In the genomic region with DNA sequence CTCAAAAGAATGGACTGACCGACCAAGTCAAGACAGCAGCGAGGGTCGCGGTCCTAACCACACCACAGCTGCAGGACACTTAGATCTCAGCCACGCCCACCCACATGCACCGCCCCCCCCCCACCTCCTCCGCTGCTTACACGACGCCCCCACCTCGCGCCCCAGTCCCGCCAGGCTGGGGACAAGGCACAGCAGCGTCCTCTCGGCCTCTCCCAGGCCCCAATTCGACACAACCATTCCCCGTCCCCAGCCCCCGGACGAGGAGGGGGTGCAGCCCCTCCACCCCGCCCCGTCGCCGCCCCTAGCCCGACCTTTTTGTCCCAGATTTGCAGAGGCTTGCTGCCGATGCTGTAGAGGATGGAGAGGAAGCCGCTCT, we compare ENCODE assay signal across 8 cellular contexts. TPM values are rescaled to one million over a fixed set of nuclear protein-coding genes. Genes with fewer than 3 reads are reported as not detected.
A peak's percentile ranks its signal among the peaks of the same experiment; 100 is the strongest.
DNase-seq lines count a peak whose midpoint lies in the region; ATAC-seq and TF ChIP-seq lines count a peak whose summit lies in the region.

No MANE protein-coding gene starts in this region.

- H3K27ac ChIP-seq in SK-N-SH (ENCODE audit: low read depth in 2 of 2, low read length in 1 of 2) = peak overlapping the region; percentile 88 to 94
- H3K27ac ChIP-seq in naive thymus-derived CD4-positive, alpha-beta T cell (ENCODE audit: low read depth, low read length) = peak overlapping the region; percentile 90

- intact Hi-C loops in naive thymus-derived CD4-positive, alpha-beta T cell (cut with micrococcal nuclease) = loop anchor here (1.0 to 10.0 kb wide), 22 partner anchors 70 to 1520 kb away; a partner anchor contains a TSS

- H3K4me1 ChIP-seq in SK-N-SH (ENCODE audit: control insufficient read depth in 1 of 2, insufficient read depth in 2 of 2, low read depth in 1 of 2, low read length in 1 of 2) (peaks cover 11 to 34% of the 10 kb centered on the region in 2 experiments; a peak in 3 of 4 replicates), endocrine pancreas (ENCODE audit: control insufficient read depth, insufficient read depth, low read length) (peaks cover 14% of the 10 kb centered on the region)
- peaks cover 21 to 29% of the 10 kb centered on the region in 2 donors for H3K4me1 ChIP-seq in naive thymus-derived CD4-positive, alpha-beta T cell (ENCODE audit: control insufficient read depth in 2 of 2, insufficient read depth in 2 of 2, low read length in 2 of 2)

- TF ChIP-seq CTCF in GM13977 (IDR thresholded peaks at IDR 0.05; ENCODE audit: extremely low read depth, insufficient read depth, missing control alignments) (no peak), SK-N-SH (IDR thresholded peaks at IDR 0.05) (no peak)

- H3K36me3 Mint-ChIP-seq in naive thymus-derived CD4-positive, alpha-beta T cell = peaks cover 0 to 6% (median 0%) of the 10 kb centered on the region in 5 donors

- H3F3A ChIP-seq in SK-N-SH (replicated peaks; ENCODE audit: insufficient read depth) = peaks cover 7% of the 10 kb centered on the region

- POLR2A ChIA-PET in SK-N-SH (lab: Yijun Ruan, JAX) = interaction anchor here (0.7 to 1.5 kb wide), 13 partner anchors 9 to 1068 kb away, joined by 3 to 18 read pairs (median 4); a partner anchor contains a TSS
- POLR2A ChIA-PET in naive thymus-derived CD4-positive, alpha-beta T cell (lab: Charles Lee) = interaction anchor here (0.8 to 2.0 kb wide), 3 partner anchors 49 to 393 kb away, joined by 4 to 6 read pairs (median 5); a partner anchor contains a TSS

- H3K9me3 ChIP-seq in SK-N-SH = no peaks in the 10 kb centered on the region
- no peaks in the 10 kb centered on the region for H3K9me3 ChIP-seq in endocrine pancreas (ENCODE audit: control insufficient read depth, low read length)
- no peaks in the 10 kb centered on the region for H3K9me3 ChIP-seq in naive thymus-derived CD4-positive, alpha-beta T cell (ENCODE audit: control insufficient read depth in 2 of 3, low read length in 3 of 3)

- no peaks in the 10 kb centered on the region for H3K9me2 ChIP-seq in SK-N-SH

- H3K4me3 ChIP-seq in SK-N-SH (ENCODE audit: low read depth in 2 of 2, low read length in 1 of 2) (peak overlapping the region; percentile 90 to 92), endocrine pancreas (ENCODE audit: control insufficient read depth, insufficient read depth, low read length) (peak overlapping the region; percentile 94)
- peak overlapping the region; percentile 99 for H3K4me3 ChIP-seq in naive thymus-derived CD4-positive, alpha-beta T cell (ENCODE audit: low read length)

- H3K9ac ChIP-seq in SK-N-SH (peak overlapping the region; percentile 92), endocrine pancreas (ENCODE audit: control insufficient read depth, insufficient read depth, low read length) (peak overlapping the region; percentile 54)

- 2% methylated on average over 19 of the region's 25 CpGs for WGBS in SK-N-SH (ENCODE audit: low lambda C conversion rate)

- in situ Hi-C loops in GM13977 (cut with MboI; ENCODE audit: low pct_unique_long_range_greater_than_20kb, low sequenced_read_pairs, unreplicated experiment) = no loop called here

- peak overlapping the region; percentile 89 to 96 (median 92) for H3K4me3 Mint-ChIP-seq in naive thymus-derived CD4-positive, alpha-beta T cell

- peaks cover 53% of the 10 kb centered on the region for H3K79me2 ChIP-seq in SK-N-SH (ENCODE audit: insufficient read depth)

- TF ChIP-seq EP300 in SK-N-SH (IDR thresholded peaks at IDR 0.05; ENCODE audit: borderline replicate concordance in 1 of 2, low read depth in 1 of 2, low read length in 1 of 2) = no peak

- H3K4me1 Mint-ChIP-seq in naive thymus-derived CD4-positive, alpha-beta T cell = peaks cover 34 to 53% (median 51%) of the 10 kb centered on the region in 7 donors

- peak overlapping the region; percentile 80 to 98 (median 94) for H3K27ac Mint-ChIP-seq in naive thymus-derived CD4-positive, alpha-beta T cell

- peaks cover 0 to 4% (median 0%) of the 10 kb centered on the region in 11 donors for H3K9me3 Mint-ChIP-seq in naive thymus-derived CD4-positive, alpha-beta T cell

- H2AFZ ChIP-seq in SK-N-SH (ENCODE audit: low read depth) = peak overlapping the region; percentile 81; the same call in 1 of the 2 replicates

- DNase-seq in GM13977 (ENCODE audit: low spot score) (peak; percentile 24), SK-N-SH (peak; percentile 70), superior temporal gyrus (ENCODE audit: extremely low spot score) (no peak), DMS79 treated with DMSO at 0.1 percent for 48 hours (lab: John Stamatoyannopoulos, UW) (no peak)
- peak in 1 of 9 donors; percentile 29 for DNase-seq in naive thymus-derived CD4-positive, alpha-beta T cell
- no peak for DNase-seq in stimulated activated CD4-positive, alpha-beta T cell treated with anti-CD3 and anti-CD28 coated beads, Interleukin-2, amount 100 ng/mL, for 48 hours

- no peaks in the 10 kb centered on the region for H3K27me3 ChIP-seq in SK-N-SH (ENCODE audit: insufficient read depth)
- H3K27me3 ChIP-seq in endocrine pancreas (ENCODE audit: control insufficient read depth, insufficient read depth, low read length) = no peaks in the 10 kb centered on the region
- no peaks in the 10 kb centered on the region for H3K27me3 ChIP-seq in naive thymus-derived CD4-positive, alpha-beta T cell (ENCODE audit: control insufficient read depth in 2 of 2, insufficient read depth in 2 of 2, low read length in 2 of 2)

- TF ChIP-seq RAD21 in SK-N-SH (IDR thresholded peaks at IDR 0.05; ENCODE audit: low read length) = no peak

- no peaks in the 10 kb centered on the region for H3K36me3 ChIP-seq in SK-N-SH (replicated peaks in 1 of 2; ENCODE audit: control insufficient read depth in 1 of 2, insufficient read depth in 2 of 2, low read length in 1 of 2)
- H3K36me3 ChIP-seq in endocrine pancreas (ENCODE audit: control insufficient read depth, insufficient read depth, low read length) = no peaks in the 10 kb centered on the region
- peaks cover 0 to 3% (median 0%) of the 10 kb centered on the region in 3 experiments for H3K36me3 ChIP-seq in naive thymus-derived CD4-positive, alpha-beta T cell (ENCODE audit: control insufficient read depth in 2 of 3, insufficient read depth in 3 of 3, low read length in 3 of 3)

- ATAC-seq in HG02642 (IDR thresholded peaks at IDR 0.05; ENCODE audit: poor library complexity, unreplicated experiment) = peak; percentile 8
- ATAC-seq in naive thymus-derived CD4-positive, alpha-beta T cell = no peak

- peaks cover 47% of the 10 kb centered on the region for H4K20me1 ChIP-seq in SK-N-SH (ENCODE audit: insufficient read depth)

- peak overlapping the region; percentile 78 for H3K4me2 ChIP-seq in SK-N-SH

- H3K27me3 Mint-ChIP-seq in naive thymus-derived CD4-positive, alpha-beta T cell = no peaks in the 10 kb centered on the region

- CTCF ChIA-PET in SK-N-SH (lab: Yijun Ruan, JAX) = interaction anchor here (0.6 to 6.5 kb wide), 7 partner anchors 94 to 1938 kb away, joined by 3 to 91 read pairs (median 4); a partner anchor contains a TSS
- CTCF ChIA-PET in naive thymus-derived CD4-positive, alpha-beta T cell (lab: Charles Lee) = interaction anchor here (0.9 to 1.8 kb wide), 4 partner anchors 48 to 627 kb away, joined by 3 to 4 read pairs (median 4); no protein-coding TSS in a partner anchor

TF ChIP-seq in SK-N-SH, 30 proteins besides CTCF, POLR2A, EP300 and RAD21:
- TF ChIP-seq GATA2 (CRISPR knock-in tag; IDR thresholded peaks at IDR 0.05) (no peak), GABPA (IDR thresholded peaks at IDR 0.05; ENCODE audit: low read depth) (no peak), RCOR1 (IDR thresholded peaks at IDR 0.05; ENCODE audit: low read length) (no peak), FOXJ3 (CRISPR knock-in tag; IDR thresholded peaks at IDR 0.05) (no peak), RFX5 (IDR thresholded peaks at IDR 0.05; ENCODE audit: low read length) (no peak), SMC3 (IDR thresholded peaks at IDR 0.05; ENCODE audit: low read depth, low read length) (no peak)
TF ChIP-seq in SK-N-SH: peak in this region for 0.

RNA-seq across cellular contexts. Expression of a gene that starts 0.5 kb away (rescaled TPM):
- polyA plus RNA-seq in SK-N-SH (2012; rRNA removed) = 61.6 and 65.9 TPM in 2 replicates
- polyA plus RNA-seq in SK-N-SH (2012; cell fraction: cytosol; rRNA removed) = 56.5 and 60.2 TPM in 2 replicates
- 71.3 and 79.2 TPM in 2 replicates for polyA plus RNA-seq in SK-N-SH (2012; cell fraction: nucleus; rRNA removed)
- total RNA-seq in naive thymus-derived CD4-positive, alpha-beta T cell = 100 to 1,000 TPM in 2 of 5 experiments, 10 to 100 TPM in 3; 28.2 to 165 (median 40.7) TPM
- polyA plus RNA-seq in naive thymus-derived CD4-positive, alpha-beta T cell = 10 to 100 TPM; 30.3 to 39.1 TPM

Comparison
In these comparisons a context has a peak if more than half of its experiments do, and no peak if none do; other contexts are left out.
1. DNase-seq: peak in GM13977 (single experiment) and SK-N-SH (single experiment); none in superior temporal gyrus (single experiment), DMS79 treated with DMSO at 0.1 percent for 48 hours (single experiment) and stimulated activated CD4-positive, alpha-beta T cell treated with anti-CD3 and anti-CD28 coated beads, Interleukin-2, amount 100 ng/mL, for 48 hours (0 of 2).
2. Peak in every context shown above with its lines, with median percentiles within 50 percentile points of each other: H3K4me3 ChIP-seq.